In genomic region chr2:215929602-215930335, GRCh38 we compare ENCODE assay signal across 1 cellular context.
TF ChIP-seq lines count a peak whose summit lies in the region.

No MANE protein-coding gene starts in this region.

TF ChIP-seq in HEK293, 187 proteins besides CTCF, POLR2A, EP300 and RAD21 (continued from another document):
- TF ChIP-seq ZFP69B (tag by site-specific recombination; IDR thresholded peaks at IDR 0.05) (peak; percentile 64; the same call in 1 of the 2 replicates), ZNF280C (tag by site-specific recombination; IDR thresholded peaks at IDR 0.05) (no peak), GLIS2 (tag by site-specific recombination; IDR thresholded peaks at IDR 0.05) (0 out of 2 replicates have a peak, but pooled peaks have one; percentile 19)
TF ChIP-seq in HEK293: peak in this region for 10.
